1 cellular context compared by ENCODE assay signal in the genomic region with DNA sequence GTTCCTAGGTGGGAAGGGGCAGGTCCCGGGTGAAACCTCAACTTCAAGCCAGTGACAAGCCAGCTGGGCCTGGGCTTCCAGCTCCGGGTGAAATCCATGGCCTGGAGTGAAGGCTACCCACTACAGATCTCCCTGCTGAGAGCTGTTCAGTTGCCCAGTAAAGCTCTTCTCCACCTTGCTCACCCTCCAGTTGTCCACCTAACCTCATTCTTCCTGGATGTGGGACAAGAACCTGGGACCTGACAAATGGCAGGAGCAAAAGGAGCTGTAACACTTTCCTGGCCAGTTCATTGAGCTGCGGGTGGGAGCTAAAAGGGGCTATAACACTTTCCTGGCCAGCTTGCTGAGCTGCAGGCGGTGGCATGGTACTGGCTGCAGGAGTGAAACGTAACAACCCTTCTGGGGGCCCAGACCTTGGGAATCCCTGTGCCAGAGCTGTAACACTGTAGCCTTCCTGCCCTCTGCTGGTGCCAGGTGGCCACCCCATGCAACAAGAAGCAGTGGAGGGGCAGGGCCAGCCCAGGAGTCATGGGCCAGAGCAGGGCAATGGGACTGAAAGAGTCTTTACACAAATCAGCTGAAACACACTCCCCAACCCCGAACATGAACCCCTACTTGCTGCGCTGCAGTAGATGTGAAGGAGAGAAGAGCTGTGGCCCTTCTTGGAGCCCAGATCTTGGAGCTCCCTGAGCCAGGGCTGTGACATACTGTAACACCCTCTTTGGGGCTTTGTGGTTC.
TF ChIP-seq lines count a peak whose summit lies in the region.

No MANE protein-coding gene starts in this region.

TF ChIP-seq in GM23338, 12 proteins besides CTCF, POLR2A, EP300 and RAD21 (continued from another document):
- TF ChIP-seq, protein P1, sequence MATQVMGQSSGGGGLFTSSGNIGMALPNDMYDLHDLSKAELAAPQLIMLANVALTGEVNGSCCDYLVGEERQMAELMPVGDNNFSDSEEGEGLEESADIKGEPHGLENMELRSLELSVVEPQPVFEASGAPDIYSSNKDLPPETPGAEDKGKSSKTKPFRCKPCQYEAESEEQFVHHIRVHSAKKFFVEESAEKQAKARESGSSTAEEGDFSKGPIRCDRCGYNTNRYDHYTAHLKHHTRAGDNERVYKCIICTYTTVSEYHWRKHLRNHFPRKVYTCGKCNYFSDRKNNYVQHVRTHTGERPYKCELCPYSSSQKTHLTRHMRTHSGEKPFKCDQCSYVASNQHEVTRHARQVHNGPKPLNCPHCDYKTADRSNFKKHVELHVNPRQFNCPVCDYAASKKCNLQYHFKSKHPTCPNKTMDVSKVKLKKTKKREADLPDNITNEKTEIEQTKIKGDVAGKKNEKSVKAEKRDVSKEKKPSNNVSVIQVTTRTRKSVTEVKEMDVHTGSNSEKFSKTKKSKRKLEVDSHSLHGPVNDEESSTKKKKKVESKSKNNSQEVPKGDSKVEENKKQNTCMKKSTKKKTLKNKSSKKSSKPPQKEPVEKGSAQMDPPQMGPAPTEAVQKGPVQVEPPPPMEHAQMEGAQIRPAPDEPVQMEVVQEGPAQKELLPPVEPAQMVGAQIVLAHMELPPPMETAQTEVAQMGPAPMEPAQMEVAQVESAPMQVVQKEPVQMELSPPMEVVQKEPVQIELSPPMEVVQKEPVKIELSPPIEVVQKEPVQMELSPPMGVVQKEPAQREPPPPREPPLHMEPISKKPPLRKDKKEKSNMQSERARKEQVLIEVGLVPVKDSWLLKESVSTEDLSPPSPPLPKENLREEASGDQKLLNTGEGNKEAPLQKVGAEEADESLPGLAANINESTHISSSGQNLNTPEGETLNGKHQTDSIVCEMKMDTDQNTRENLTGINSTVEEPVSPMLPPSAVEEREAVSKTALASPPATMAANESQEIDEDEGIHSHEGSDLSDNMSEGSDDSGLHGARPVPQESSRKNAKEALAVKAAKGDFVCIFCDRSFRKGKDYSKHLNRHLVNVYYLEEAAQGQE (IDR thresholded peaks at IDR 0.05; ENCODE audit: unreplicated experiment), result no peak
- TF ChIP-seq ZNF331 (CRISPR knock-in tag; IDR thresholded peaks at IDR 0.05; ENCODE audit: low read depth), result no peak
